In the genomic region with DNA sequence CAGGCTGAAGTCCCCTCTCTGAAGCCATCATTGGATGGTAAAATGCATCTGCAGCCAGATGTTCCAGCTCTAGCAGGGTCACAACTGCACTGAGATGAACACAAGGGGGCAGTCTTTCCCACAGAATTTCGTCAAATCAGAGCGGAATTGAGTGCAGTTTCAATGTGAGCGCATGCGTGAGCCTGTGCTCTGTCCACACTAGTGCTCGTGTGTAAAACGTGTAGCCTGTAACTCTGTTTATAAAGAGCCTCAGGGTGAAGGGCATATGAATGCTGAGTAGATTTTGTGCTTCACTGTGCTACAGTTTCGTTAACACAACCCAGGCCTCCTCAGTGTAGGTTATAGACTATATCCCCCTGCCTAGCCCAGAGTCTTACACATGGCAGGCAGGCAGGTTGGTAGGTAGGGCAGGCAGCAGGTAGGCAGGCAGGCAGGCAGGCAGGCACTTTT, we compare ENCODE assay signal across 8 cellular contexts.
DNase-seq lines count a peak whose midpoint lies in the region; ATAC-seq lines count a peak whose summit lies in the region.

No MANE protein-coding gene starts in this region.

- no peak overlapping the region for H3K4me3 Mint-ChIP-seq in CD4-positive, CD25-positive, alpha-beta regulatory T cell
- H3K4me3 Mint-ChIP-seq in activated CD4-positive, alpha-beta memory T cell treated with anti-CD3 and anti-CD28 coated beads for 36 hours: peak overlapping the region; percentile 13
- no peak overlapping the region for H3K4me3 Mint-ChIP-seq in effector memory CD8-positive, alpha-beta T cell

- peak; percentile 52 to 86 (median 75) for DNase-seq in CD4-positive, CD25-positive, alpha-beta regulatory T cell
- DNase-seq in GM19238 (ENCODE audit: insufficient read length, low spot score) (peak; percentile 35), NCI-H748 (lab: John Stamatoyannopoulos, UW; ENCODE audit: unreplicated experiment) (peak; percentile 49), midbrain (lab: John Stamatoyannopoulos, UW) (peak; percentile 83)
- DNase-seq in activated CD4-positive, alpha-beta memory T cell treated with anti-CD3 and anti-CD28 coated beads for 36 hours: peak; percentile 83
- DNase-seq in effector memory CD8-positive, alpha-beta T cell: peak; percentile 65 to 79 (median 70)
- peak; percentile 76 for DNase-seq in stimulated activated CD8-positive, alpha-beta memory T cell treated with anti-CD3 and anti-CD28 coated beads, Interleukin-4, amount 100 ng/mL, for 48 hours

- no peaks in the 10 kb centered on the region for H3K9me3 ChIP-seq in CD4-positive, CD25-positive, alpha-beta regulatory T cell (ENCODE audit: control insufficient read depth in 2 of 2, low read length in 2 of 2)

- peak overlapping the region in 1 of 3 donors; percentile 38 for H3K27ac Mint-ChIP-seq in CD4-positive, CD25-positive, alpha-beta regulatory T cell
- H3K27ac Mint-ChIP-seq in activated CD4-positive, alpha-beta memory T cell treated with anti-CD3 and anti-CD28 coated beads for 36 hours: no peak overlapping the region
- no peak overlapping the region for H3K27ac Mint-ChIP-seq in effector memory CD8-positive, alpha-beta T cell

- peaks cover 14% of the 10 kb centered on the region for H3K27me3 Mint-ChIP-seq in CD4-positive, CD25-positive, alpha-beta regulatory T cell
- H3K27me3 Mint-ChIP-seq in activated CD4-positive, alpha-beta memory T cell treated with anti-CD3 and anti-CD28 coated beads for 36 hours: peaks cover 11% of the 10 kb centered on the region
- H3K27me3 Mint-ChIP-seq in effector memory CD8-positive, alpha-beta T cell: peaks cover 26 to 39% of the 10 kb centered on the region in 2 donors

- intact Hi-C loops in activated CD4-positive, alpha-beta memory T cell treated with anti-CD3 and anti-CD28 coated beads for 36 hours (cut with micrococcal nuclease): no loop called here

- H3K36me3 Mint-ChIP-seq in CD4-positive, CD25-positive, alpha-beta regulatory T cell: no peaks in the 10 kb centered on the region
- H3K36me3 Mint-ChIP-seq in activated CD4-positive, alpha-beta memory T cell treated with anti-CD3 and anti-CD28 coated beads for 36 hours: no peaks in the 10 kb centered on the region
- no peaks in the 10 kb centered on the region for H3K36me3 Mint-ChIP-seq in effector memory CD8-positive, alpha-beta T cell (ENCODE audit: insufficient read depth)

- peak; percentile 93 to 95 for ATAC-seq in CD4-positive, CD25-positive, alpha-beta regulatory T cell (ENCODE audit: low read depth in 2 of 2)
- ATAC-seq in HG03342 (IDR thresholded peaks at IDR 0.05; ENCODE audit: unreplicated experiment): peak; percentile 84
- peak; percentile 99 for ATAC-seq in effector memory CD8-positive, alpha-beta T cell (replicated peaks)

- no peaks in the 10 kb centered on the region for H3K9me3 Mint-ChIP-seq in CD4-positive, CD25-positive, alpha-beta regulatory T cell
- H3K9me3 Mint-ChIP-seq in activated CD4-positive, alpha-beta memory T cell treated with anti-CD3 and anti-CD28 coated beads for 36 hours: no peaks in the 10 kb centered on the region
- no peaks in the 10 kb centered on the region for H3K9me3 Mint-ChIP-seq in effector memory CD8-positive, alpha-beta T cell

- peaks cover 0 to 3% (median 0%) of the 10 kb centered on the region in 4 donors for H3K4me1 Mint-ChIP-seq in CD4-positive, CD25-positive, alpha-beta regulatory T cell
- peaks cover 3% of the 10 kb centered on the region for H3K4me1 Mint-ChIP-seq in activated CD4-positive, alpha-beta memory T cell treated with anti-CD3 and anti-CD28 coated beads for 36 hours (ENCODE audit: low read depth)
- peaks cover 0 to 5% of the 10 kb centered on the region in 2 donors for H3K4me1 Mint-ChIP-seq in effector memory CD8-positive, alpha-beta T cell (ENCODE audit: low read depth in 2 of 2)

- H3K27ac ChIP-seq in CD4-positive, CD25-positive, alpha-beta regulatory T cell (ENCODE audit: insufficient read depth, low read length, poor library complexity, severe bottlenecking): no peak overlapping the region

- CTCF ChIA-PET in activated CD4-positive, alpha-beta memory T cell treated with anti-CD3 and anti-CD28 coated beads for 36 hours (lab: Charles Lee): no interaction called here

- H3K36me3 ChIP-seq in CD4-positive, CD25-positive, alpha-beta regulatory T cell (ENCODE audit: control insufficient read depth, insufficient read depth, low read length): no peaks in the 10 kb centered on the region

- H3K4me1 ChIP-seq in CD4-positive, CD25-positive, alpha-beta regulatory T cell (ENCODE audit: control insufficient read depth, insufficient read depth, low read length, poor library complexity, severe bottlenecking): no peaks in the 10 kb centered on the region

- POLR2A ChIA-PET in activated CD4-positive, alpha-beta memory T cell treated with anti-CD3 and anti-CD28 coated beads for 36 hours (lab: Charles Lee): no interaction called here

- H3K4me3 ChIP-seq in CD4-positive, CD25-positive, alpha-beta regulatory T cell (ENCODE audit: low read depth, low read length): peak overlapping the region; percentile 47

- H3K27me3 ChIP-seq in CD4-positive, CD25-positive, alpha-beta regulatory T cell (ENCODE audit: control insufficient read depth, insufficient read depth, low read length): peaks cover 1% of the 10 kb centered on the region
